Comparison of ENCODE assay signal across 1 cellular context in the genomic region with DNA sequence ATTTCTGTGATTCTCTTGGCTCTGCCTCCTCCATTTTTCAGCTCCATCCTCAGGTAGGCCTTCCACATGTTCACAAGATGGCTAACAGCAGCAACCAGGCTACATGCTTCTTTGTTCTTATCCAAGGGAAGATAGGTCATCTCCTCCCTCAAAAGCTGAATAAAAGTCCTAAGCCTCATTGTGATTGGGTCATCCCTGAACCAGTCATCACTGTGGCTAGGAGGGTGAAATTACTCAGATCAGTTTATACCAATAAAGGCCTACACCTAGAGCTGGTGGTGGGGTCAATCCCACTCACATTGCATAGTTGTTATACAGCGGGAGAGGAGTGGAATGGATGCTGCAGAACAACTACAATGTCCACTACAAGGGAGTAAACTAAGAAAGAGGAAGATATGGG. TPM values are rescaled to one million over a fixed set of nuclear protein-coding genes. Genes with fewer than 3 reads are reported as not detected.
"Had no signal": no experiment of that assay in that cellular context is flagged by ENCODE, and none has a peak within 500 bp of the region (broad histone marks: within the 10 kb centered on the region; RNA-seq: fewer than 3 reads in every experiment).

No MANE protein-coding gene starts in this region.

RNA-seq across cellular contexts. Expression of a gene that starts 56.2 kb away (rescaled TPM):
- polyA plus RNA-seq: HepG2 had no signal
